21 cellular contexts compared by ENCODE assay signal in genomic region chr6:38319259-38320255, GRCh38.
A peak's percentile ranks its signal among the peaks of the same experiment; 100 is the strongest.
DNase-seq lines count a peak whose midpoint lies in the region; ATAC-seq and TF ChIP-seq lines count a peak whose summit lies in the region.
"Had no signal": no experiment of that assay in that cellular context is flagged by ENCODE, and none has a peak within 500 bp of the region (broad histone marks: within the 10 kb centered on the region; RNA-seq: fewer than 3 reads in every experiment).

No MANE protein-coding gene starts in this region.

- H3K27ac Mint-ChIP-seq in GM23338 = no peak overlapping the region
- H3K27ac Mint-ChIP-seq: activated CD4-positive, alpha-beta T cell treated with anti-CD3 and anti-CD28 coated beads, Interleukin-2, amount 10 ng/mL, durations not matched to agents 24 days and 14 days; activated CD8-positive, alpha-beta memory T cell treated with anti-CD3 and anti-CD28 coated beads, Interleukin-2, amount 10 ng/mL, durations not matched to agents 7 days and 5 days; activated naive CD4-positive, alpha-beta T cell treated with anti-CD3 and anti-CD28 coated beads, Interleukin-2, amount 50 U/mL, for 24 hours; progenitor cell of endocrine pancreas; T-helper 17 cell had no signal

- DNase-seq in GM23338 (ENCODE audit: low spot score) (peak; percentile 42), T1000 (lab: John Stamatoyannopoulos, UW) (peak; percentile 16), foreskin keratinocyte (peak; percentile 24 to 56), trophoblast cell (peak; percentile 28 to 58)
- DNase-seq in activated CD8-positive, alpha-beta memory T cell treated with anti-CD3 and anti-CD28 coated beads, Interleukin-2, amount 50 U/mL, for 4 hours = no peak
- DNase-seq: activated CD4-positive, alpha-beta T cell treated with anti-CD3 and anti-CD28 coated beads, Interleukin-2, amount 10 ng/mL, durations not matched to agents 24 days and 14 days; activated CD8-positive, alpha-beta memory T cell treated with anti-CD3 and anti-CD28 coated beads, Interleukin-2, amount 10 ng/mL, durations not matched to agents 7 days and 5 days; aorta; erythroblast; NCI-H510A treated with DMSO at 0.1 percent for 48 hours; stimulated activated CD4-positive, alpha-beta T cell treated with anti-CD3 and anti-CD28 coated beads, Interleukin-1b, Interleukin-23, amount 100 ng/mL, for 48 hours; T-helper 17 cell had no signal

- H2BK120ac ChIP-seq in trophoblast cell (ENCODE audit: insufficient read depth, low read length, poor library complexity) = no peak overlapping the region

- H4K20me1 ChIP-seq in GM23338 (replicated peaks; ENCODE audit: insufficient read depth) = no peaks in the 10 kb centered on the region

- H3K14ac ChIP-seq in trophoblast cell (ENCODE audit: low read length) = no peak overlapping the region

- H3F3A ChIP-seq in GM23338 (replicated peaks; ENCODE audit: low read depth) = no peaks in the 10 kb centered on the region

- WGBS in trophoblast cell (ENCODE audit: extremely low coverage, insufficient coverage, insufficient read length) = no CpG with 5 or more reads among the region's 11 CpGs

- H3K9me2 ChIP-seq in GM23338 (ENCODE audit: insufficient read depth) = no peaks in the 10 kb centered on the region

- H4K12ac ChIP-seq in trophoblast cell (ENCODE audit: low read depth, low read length) = no peak overlapping the region

- no peak overlapping the region for H4K91ac ChIP-seq in trophoblast cell (ENCODE audit: low read depth, low read length)

- H3K27me3 Mint-ChIP-seq in GM23338 (ENCODE audit: insufficient read depth, low read depth, poor library complexity) = no peaks in the 10 kb centered on the region
- H3K27me3 Mint-ChIP-seq: activated CD4-positive, alpha-beta T cell treated with anti-CD3 and anti-CD28 coated beads, Interleukin-2, amount 10 ng/mL, durations not matched to agents 24 days and 14 days; activated CD8-positive, alpha-beta memory T cell treated with anti-CD3 and anti-CD28 coated beads, Interleukin-2, amount 10 ng/mL, durations not matched to agents 7 days and 5 days; activated naive CD4-positive, alpha-beta T cell treated with anti-CD3 and anti-CD28 coated beads, Interleukin-2, amount 50 U/mL, for 24 hours; central memory CD8-positive, alpha-beta T cell; progenitor cell of endocrine pancreas; T-helper 17 cell had no signal

- H3K36me3 Mint-ChIP-seq in GM23338 (ENCODE audit: low read depth) = no peaks in the 10 kb centered on the region
- H3K36me3 Mint-ChIP-seq: activated CD8-positive, alpha-beta memory T cell treated with anti-CD3 and anti-CD28 coated beads, Interleukin-2, amount 10 ng/mL, durations not matched to agents 7 days and 5 days had no signal

- H3K9me3 ChIP-seq in trophoblast cell (ENCODE audit: insufficient read depth, low read depth, low read length) = no peaks in the 10 kb centered on the region
- H3K9me3 ChIP-seq: gastrocnemius medialis had no signal

- H3K9ac ChIP-seq in trophoblast cell (ENCODE audit: low read length) = no peak overlapping the region

- H3K4me1 ChIP-seq in GM23338 (ENCODE audit: insufficient read depth) = no peaks in the 10 kb centered on the region
- no peaks in the 10 kb centered on the region for H3K4me1 ChIP-seq in foreskin keratinocyte
- H3K4me1 ChIP-seq in trophoblast cell (ENCODE audit: control insufficient read depth in 1 of 2, insufficient read depth in 2 of 2, low read length in 2 of 2) = no peaks in the 10 kb centered on the region
- H3K4me1 ChIP-seq: gastrocnemius medialis had no signal

- no peak overlapping the region for H2BK12ac ChIP-seq in trophoblast cell (ENCODE audit: low read length)

- H3K4me2 ChIP-seq in GM23338 (no peak overlapping the region), trophoblast cell (ENCODE audit: low read length) (no peak overlapping the region)

- peaks cover 13% of the 10 kb centered on the region; the same call in 1 of the 3 replicates for H3K4me1 Mint-ChIP-seq in GM23338
- H3K4me1 Mint-ChIP-seq: activated CD4-positive, alpha-beta T cell treated with anti-CD3 and anti-CD28 coated beads, Interleukin-2, amount 10 ng/mL, durations not matched to agents 24 days and 14 days; activated CD8-positive, alpha-beta memory T cell treated with anti-CD3 and anti-CD28 coated beads, Interleukin-2, amount 10 ng/mL, durations not matched to agents 7 days and 5 days; activated naive CD4-positive, alpha-beta T cell treated with anti-CD3 and anti-CD28 coated beads, Interleukin-2, amount 50 U/mL, for 24 hours; CD14-positive monocyte; central memory CD8-positive, alpha-beta T cell had no signal

- H3K79me1 ChIP-seq in trophoblast cell (ENCODE audit: low read length) = no peaks in the 10 kb centered on the region

- H3K4me3 Mint-ChIP-seq in GM23338 = no peak overlapping the region
- H3K4me3 Mint-ChIP-seq: activated CD4-positive, alpha-beta T cell treated with anti-CD3 and anti-CD28 coated beads, Interleukin-2, amount 10 ng/mL, durations not matched to agents 24 days and 14 days; activated CD8-positive, alpha-beta memory T cell treated with anti-CD3 and anti-CD28 coated beads, Interleukin-2, amount 10 ng/mL, durations not matched to agents 7 days and 5 days; activated naive CD4-positive, alpha-beta T cell treated with anti-CD3 and anti-CD28 coated beads, Interleukin-2, amount 50 U/mL, for 24 hours; CD14-positive monocyte; central memory CD8-positive, alpha-beta T cell; T-helper 17 cell had no signal

- H3K9me3 Mint-ChIP-seq in GM23338 = no peaks in the 10 kb centered on the region
- H3K9me3 Mint-ChIP-seq: activated CD4-positive, alpha-beta T cell treated with anti-CD3 and anti-CD28 coated beads, Interleukin-2, amount 10 ng/mL, durations not matched to agents 24 days and 14 days; activated naive CD4-positive, alpha-beta T cell treated with anti-CD3 and anti-CD28 coated beads, Interleukin-2, amount 50 U/mL, for 24 hours; central memory CD8-positive, alpha-beta T cell had no signal

- ATAC-seq in GM23338 (peak; percentile 88), foreskin keratinocyte (peak; percentile 85), GM18867 (IDR thresholded peaks at IDR 0.05; ENCODE audit: unreplicated experiment) (no peak), HG02678 (IDR thresholded peaks at IDR 0.05; ENCODE audit: unreplicated experiment) (no peak), GM21526 (IDR thresholded peaks at IDR 0.05; ENCODE audit: low FRiP score, unreplicated experiment) (no peak)
- ATAC-seq: activated CD8-positive, alpha-beta memory T cell treated with anti-CD3 and anti-CD28 coated beads, Interleukin-2, amount 10 ng/mL, durations not matched to agents 7 days and 5 days; left lobe of liver; T-helper 17 cell had no signal

- no peak overlapping the region for H2AK5ac ChIP-seq in trophoblast cell (ENCODE audit: low read length)

- H3K36me3 ChIP-seq in GM23338 (ENCODE audit: insufficient read depth) (no peaks in the 10 kb centered on the region), trophoblast cell (ENCODE audit: control insufficient read depth in 1 of 2, insufficient read depth in 2 of 2, low read length in 2 of 2) (no peaks in the 10 kb centered on the region)
- H3K36me3 ChIP-seq: gastrocnemius medialis had no signal

- H3K18ac ChIP-seq in trophoblast cell (ENCODE audit: low read length) = no peak overlapping the region

- H2AFZ ChIP-seq in GM23338 (no peak overlapping the region), trophoblast cell (ENCODE audit: insufficient read depth, low read length, poor library complexity) (no peak overlapping the region)

- H3K27me3 ChIP-seq in GM23338 (ENCODE audit: insufficient read depth) = no peaks in the 10 kb centered on the region
- H3K27me3 ChIP-seq in foreskin keratinocyte = no peaks in the 10 kb centered on the region
- no peaks in the 10 kb centered on the region for H3K27me3 ChIP-seq in trophoblast cell (ENCODE audit: insufficient read depth, low read length)
- H3K27me3 ChIP-seq: gastrocnemius medialis had no signal

- no peak overlapping the region for H4K8ac ChIP-seq in trophoblast cell (ENCODE audit: low read depth, low read length)

- H2BK5ac ChIP-seq in trophoblast cell (ENCODE audit: low read depth, low read length, poor library complexity) = no peak overlapping the region

- TF ChIP-seq CTCF in GM23338 (conservative IDR thresholded peaks at IDR 0.05; ENCODE audit: low read depth in 2 of 2) (peak in 1 of 2 experiments; percentile 13; a peak in 1 of 4 replicates), foreskin keratinocyte (conservative IDR thresholded peaks at IDR 0.05) (no peak)

- H3K4me3 ChIP-seq in GM23338 (no peak overlapping the region), trophoblast cell (ENCODE audit: low read depth, low read length) (no peak overlapping the region)
- H3K4me3 ChIP-seq: gastrocnemius medialis had no signal

- H3K4ac ChIP-seq in trophoblast cell (ENCODE audit: low read depth, low read length) = no peak overlapping the region

- H3K23ac ChIP-seq in trophoblast cell (ENCODE audit: low read length) = no peak overlapping the region

- H3K79me2 ChIP-seq in GM23338 (replicated peaks; ENCODE audit: insufficient read depth) (no peaks in the 10 kb centered on the region), trophoblast cell (ENCODE audit: control insufficient read depth, insufficient read depth, low read length, poor library complexity) (no peaks in the 10 kb centered on the region)

- no peak overlapping the region for H3K27ac ChIP-seq in GM23338 (ENCODE audit: low read depth)
- no peak overlapping the region for H3K27ac ChIP-seq in foreskin keratinocyte
- H3K27ac ChIP-seq in trophoblast cell (ENCODE audit: low read depth, low read length) = no peak overlapping the region
- H3K27ac ChIP-seq: gastrocnemius medialis had no signal

Comparison
In these comparisons a context has a peak if more than half of its experiments do, and no peak if none do; other contexts are left out.
1. ATAC-seq: peak in GM23338 (single experiment) and foreskin keratinocyte (single experiment); none in GM18867 (single experiment), HG02678 (single experiment) and GM21526 (single experiment).